1 cellular context compared by ENCODE assay signal in the genomic region with DNA sequence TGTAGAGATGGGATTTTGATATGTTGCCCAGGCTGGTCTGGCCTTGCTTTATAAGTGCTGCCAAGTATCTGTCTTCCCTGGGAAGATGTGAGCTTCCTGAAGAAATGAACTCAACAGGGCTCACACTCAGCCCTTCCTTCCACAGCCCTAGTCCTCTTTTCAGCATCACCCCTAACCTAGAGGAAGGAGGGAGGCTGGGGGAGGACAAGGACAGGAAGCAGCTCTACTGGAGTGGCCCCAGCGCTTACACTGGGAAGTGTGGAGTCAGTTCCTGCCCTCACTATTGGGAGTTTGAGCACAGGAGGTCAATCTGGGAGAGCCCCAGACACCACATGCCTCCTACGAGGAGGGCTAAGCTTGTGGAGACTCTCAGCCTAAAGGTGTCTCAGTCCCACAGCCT.
TF ChIP-seq lines count a peak whose summit lies in the region.

No MANE protein-coding gene starts in this region.

TF ChIP-seq in endothelial cell of umbilical vein, 7 proteins besides CTCF, POLR2A, EP300 and RAD21:
- TF ChIP-seq EZH2 (IDR thresholded peaks at IDR 0.05; ENCODE audit: borderline replicate concordance, low read depth, low read length, severe bottlenecking) (no peak), GATA2 (IDR thresholded peaks at IDR 0.05; ENCODE audit: insufficient read depth, insufficient read length, low read depth, low read length) (peak; percentile 20)
TF ChIP-seq in endothelial cell of umbilical vein: peak in this region for 1.
